8 cellular contexts compared by ENCODE assay signal in genomic region chr4:7911044-7911578, GRCh38. TPM values are rescaled to one million over a fixed set of nuclear protein-coding genes. Genes with fewer than 3 reads are reported as not detected.
DNase-seq lines count a peak whose midpoint lies in the region; ATAC-seq, FAIRE-seq and TF ChIP-seq lines count a peak whose summit lies in the region.

No MANE protein-coding gene starts in this region.

- peak overlapping the region; percentile 65 for H3K4me2 ChIP-seq in osteoblast (ENCODE audit: insufficient read depth, low read length)
- H3K4me2 ChIP-seq in PC-3 (ENCODE audit: low read length), result no peak overlapping the region

- DNase-seq in AG20443 (ENCODE audit: low spot score) (peak; percentile 82), T-helper 17 cell (no peak), foreskin fibroblast (peak; percentile 88 to 94), osteoblast (ENCODE audit: insufficient read length, low spot score, missing footprints) (peak; percentile 46), small intestine (no peak), PC-3 (no peak)

- POLR2A ChIA-PET in PC-3 (lab: Charles Lee; ENCODE audit: unreplicated experiment), result no interaction called here

- WGBS in small intestine, 3 donors, result 57 to 88% (median 74%) methylated on average over 15 of the region's 15 CpGs

- no peak overlapping the region for H2AFZ ChIP-seq in osteoblast (ENCODE audit: low read length)
- no peak overlapping the region for H2AFZ ChIP-seq in PC-3 (ENCODE audit: low read length)

- no peak for TF ChIP-seq CTCF in foreskin fibroblast (IDR thresholded peaks at IDR 0.05; ENCODE audit: low read depth, low read length)
- no peak for TF ChIP-seq CTCF in osteoblast (IDR thresholded peaks at IDR 0.05; ENCODE audit: extremely low read depth, low read depth, low read length)
- no peak for TF ChIP-seq CTCF in PC-3 (conservative IDR thresholded peaks at IDR 0.05; ENCODE audit: low read depth, low read length)

- peak overlapping the region; percentile 98 for H3K27ac ChIP-seq in osteoblast (ENCODE audit: low read depth, low read length)
- H3K27ac ChIP-seq in small intestine (ENCODE audit: low read depth in 1 of 2, low read length in 1 of 2), result peak overlapping the region in 1 of 2 donors; percentile 81
- no peak overlapping the region for H3K27ac ChIP-seq in PC-3 (ENCODE audit: low read length)

- peaks cover 31% of the 10 kb centered on the region for H3K4me1 Mint-ChIP-seq in T-helper 17 cell

- CTCF ChIA-PET in PC-3 (lab: Charles Lee), result no interaction called here

- H3K9me3 ChIP-seq in T-helper 17 cell (ENCODE audit: control insufficient read depth, low read length, poor library complexity, severe bottlenecking), result no peaks in the 10 kb centered on the region
- H3K9me3 ChIP-seq in osteoblast (ENCODE audit: low read depth, low read length), result no peaks in the 10 kb centered on the region
- no peaks in the 10 kb centered on the region for H3K9me3 ChIP-seq in small intestine (ENCODE audit: control insufficient read depth, low read depth)
- no peaks in the 10 kb centered on the region for H3K9me3 ChIP-seq in PC-3 (ENCODE audit: low read length)

- FAIRE-seq in small intestine (lab: Jason Lieb, UNC), result no peak

- no peaks in the 10 kb centered on the region for H3K9me2 ChIP-seq in PC-3 (replicated peaks; ENCODE audit: low read length)

- H3F3A ChIP-seq in PC-3 (ENCODE audit: low read length, unreplicated experiment), result no peaks in the 10 kb centered on the region

- no peaks in the 10 kb centered on the region for H3K27me3 ChIP-seq in osteoblast (ENCODE audit: insufficient read depth, low read length)
- H3K27me3 ChIP-seq in small intestine (ENCODE audit: control insufficient read depth in 2 of 2, insufficient read depth in 2 of 2, low read length in 2 of 2), result no peaks in the 10 kb centered on the region
- no peaks in the 10 kb centered on the region for H3K27me3 ChIP-seq in PC-3 (ENCODE audit: low read length)

- intact Hi-C loops in PC-3 (cut with micrococcal nuclease), result no loop called here

- no peak overlapping the region for H3K4me3 Mint-ChIP-seq in T-helper 17 cell

- peaks cover 18% of the 10 kb centered on the region for H3K36me3 ChIP-seq in osteoblast (ENCODE audit: insufficient read depth, low read length)
- H3K36me3 ChIP-seq in small intestine (ENCODE audit: control insufficient read depth in 2 of 2, insufficient read depth in 2 of 2, low read length in 2 of 2), result no peaks in the 10 kb centered on the region
- H3K36me3 ChIP-seq in PC-3 (ENCODE audit: low read depth, low read length), result no peaks in the 10 kb centered on the region; the same call in 1 of the 2 replicates

- H3K27me3 Mint-ChIP-seq in T-helper 17 cell, result no peaks in the 10 kb centered on the region

- H3K9ac ChIP-seq in PC-3 (ENCODE audit: low read length), result no peak overlapping the region

- peak overlapping the region; percentile 43 for H3K27ac Mint-ChIP-seq in T-helper 17 cell

- peaks cover 17% of the 10 kb centered on the region for H4K20me1 ChIP-seq in osteoblast (ENCODE audit: insufficient read depth, low read length)
- H4K20me1 ChIP-seq in PC-3 (ENCODE audit: low read length), result peaks cover 22% of the 10 kb centered on the region; the same call in 1 of the 2 replicates

- H3K4me3 ChIP-seq in foreskin fibroblast (ENCODE audit: low read depth in 1 of 2, low read length in 2 of 2) (peak overlapping the region; percentile 25 to 30), osteoblast (ENCODE audit: insufficient read depth, low read length) (peak overlapping the region; percentile 20), small intestine (ENCODE audit: low read depth in 1 of 2, low read length in 2 of 2) (no peak overlapping the region), PC-3 (ENCODE audit: low read length) (no peak overlapping the region)

- H3K36me3 Mint-ChIP-seq in T-helper 17 cell (ENCODE audit: low read depth), result no peaks in the 10 kb centered on the region

- H3K4me1 ChIP-seq in osteoblast (ENCODE audit: insufficient read depth, low read length) (peaks cover 68% of the 10 kb centered on the region), small intestine (ENCODE audit: control insufficient read depth in 2 of 2, insufficient read depth in 1 of 2, low read depth in 1 of 2, low read length in 1 of 2) (peaks cover 0 to 2% of the 10 kb centered on the region in 2 donors), PC-3 (ENCODE audit: insufficient read depth, low read length) (peaks cover 44% of the 10 kb centered on the region)

- no peak for ATAC-seq in T-helper 17 cell
- no peak for ATAC-seq in PC-3
- ATAC-seq in GM18502 (IDR thresholded peaks at IDR 0.05; ENCODE audit: poor library complexity, unreplicated experiment), result no peak
- no peak for ATAC-seq in GM21576 (IDR thresholded peaks at IDR 0.05; ENCODE audit: unreplicated experiment)

- BruUV-seq in PC-3 (replicated peaks; lab: Mats Ljungman, UMichigan), result no TSS peak

- H3K79me2 ChIP-seq in osteoblast (ENCODE audit: insufficient read depth, low read length) (peaks cover 100% of the 10 kb centered on the region), PC-3 (ENCODE audit: low read length) (peaks cover 100% of the 10 kb centered on the region)

RNA-seq across cellular contexts. Expression of gene AFAP1, which starts 28.6 kb away (rescaled TPM):
- total RNA-seq in T-helper 17 cell (10 to 100 TPM; 17.6 to 26.7 TPM), osteoblast (101 and 106 TPM in 2 replicates), PC-3 (2014; rRNA removed) (42.1 and 51.4 TPM in 2 replicates)
- polyA plus RNA-seq in small intestine, result 1 to 10 TPM; 2.2 to 9.6 (median 3.8) TPM

Comparison
In these comparisons a context has a peak if more than half of its experiments do, and no peak if none do; other contexts are left out.
1. DNase-seq: peak in AG20443 (single experiment), foreskin fibroblast (2 of 2) and osteoblast (single experiment); none in T-helper 17 cell (0 of 3), small intestine (single experiment) and PC-3 (single experiment).
2. H3K4me3 ChIP-seq: peak in foreskin fibroblast (2 of 2) and osteoblast (single experiment); none in small intestine (0 of 2) and PC-3 (single experiment).